ENCODE assay signal across 1 cellular context in the genomic region with DNA sequence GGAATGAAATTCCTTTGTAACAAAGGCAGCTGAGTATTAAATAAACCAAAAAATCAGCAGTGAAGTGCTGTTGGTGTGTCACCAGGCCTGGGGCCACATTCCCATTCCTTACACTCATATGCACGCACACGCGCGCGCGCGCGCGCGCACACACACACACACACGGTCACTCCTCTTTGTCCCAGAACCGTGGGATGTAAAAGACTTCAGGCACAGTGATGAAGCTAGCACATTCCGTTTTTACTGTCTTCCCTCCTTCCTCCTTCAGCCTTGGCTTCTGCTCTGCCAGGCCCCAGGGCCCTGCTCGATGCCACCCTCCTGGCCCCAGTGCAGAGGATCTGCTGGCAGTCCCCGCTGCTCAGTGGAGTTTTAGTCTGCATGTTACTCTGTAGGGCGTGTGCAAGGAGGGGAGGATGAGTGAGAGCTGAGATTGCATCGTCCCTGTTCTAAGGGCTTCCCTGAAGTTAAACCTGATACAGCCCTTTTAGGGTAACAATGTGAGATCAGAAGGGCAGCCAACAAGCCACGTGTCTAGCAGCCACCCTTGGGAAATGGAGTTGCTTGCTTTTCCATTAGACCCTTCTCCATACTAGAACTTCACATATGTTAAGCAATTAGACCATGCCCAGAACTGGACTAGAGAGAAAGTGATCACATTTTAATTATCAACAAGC.
A peak's percentile ranks its signal among the peaks of the same experiment; 100 is the strongest.
TF ChIP-seq lines count a peak whose summit lies in the region.

No MANE protein-coding gene starts in this region.

TF ChIP-seq in HEK293, 187 proteins besides CTCF, POLR2A, EP300 and RAD21 (continued from another document and continues in another):
- TF ChIP-seq, protein P1, sequence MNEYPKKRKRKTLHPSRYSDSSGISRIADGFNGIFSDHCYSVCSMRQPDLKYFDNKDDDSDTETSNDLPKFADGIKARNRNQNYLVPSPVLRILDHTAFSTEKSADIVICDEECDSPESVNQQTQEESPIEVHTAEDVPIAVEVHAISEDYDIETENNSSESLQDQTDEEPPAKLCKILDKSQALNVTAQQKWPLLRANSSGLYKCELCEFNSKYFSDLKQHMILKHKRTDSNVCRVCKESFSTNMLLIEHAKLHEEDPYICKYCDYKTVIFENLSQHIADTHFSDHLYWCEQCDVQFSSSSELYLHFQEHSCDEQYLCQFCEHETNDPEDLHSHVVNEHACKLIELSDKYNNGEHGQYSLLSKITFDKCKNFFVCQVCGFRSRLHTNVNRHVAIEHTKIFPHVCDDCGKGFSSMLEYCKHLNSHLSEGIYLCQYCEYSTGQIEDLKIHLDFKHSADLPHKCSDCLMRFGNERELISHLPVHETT (tag by site-specific recombination; IDR thresholded peaks at IDR 0.05) = no peak
- TF ChIP-seq ZNF629 (tag by site-specific recombination; IDR thresholded peaks at IDR 0.05) (peak; percentile 19; the same call in 1 of the 2 replicates), ZNF621 (tag by site-specific recombination; IDR thresholded peaks at IDR 0.05) (no peak), PRDM1 (tag by site-specific recombination; IDR thresholded peaks at IDR 0.05) (no peak), GLIS2 (tag by site-specific recombination; IDR thresholded peaks at IDR 0.05) (no peak), ZNF112 (tag by site-specific recombination; IDR thresholded peaks at IDR 0.05) (no peak), ZXDB (tag by site-specific recombination; IDR thresholded peaks at IDR 0.05) (no peak), FEZF1 (tag by site-specific recombination; IDR thresholded peaks at IDR 0.05) (no peak), ZNF175 (tag by site-specific recombination; IDR thresholded peaks at IDR 0.05) (no peak), ZSCAN4 (tag by site-specific recombination; IDR thresholded peaks at IDR 0.05) (peak; percentile 25; the same call in 1 of the 2 replicates), ZBTB48 (tag by site-specific recombination; IDR thresholded peaks at IDR 0.05) (peak; percentile 57; the same call in 1 of the 2 replicates), ZNF571 (tag by site-specific recombination; IDR thresholded peaks at IDR 0.05) (no peak), ZNF18 (tag by site-specific recombination; IDR thresholded peaks at IDR 0.05) (no peak), ZBTB26 (tag by site-specific recombination; optimal IDR thresholded peaks at IDR 0.05) (peak; percentile 10), ZNF280D (tag by site-specific recombination; IDR thresholded peaks at IDR 0.05) (no peak), ZNF830 (tag by site-specific recombination; IDR thresholded peaks at IDR 0.05; ENCODE audit: low read depth) (no peak), ZNF600 (tag by site-specific recombination; IDR thresholded peaks at IDR 0.05) (peak; percentile 65), YY2 (tag by site-specific recombination; IDR thresholded peaks at IDR 0.05) (0 out of 2 replicates have a peak, but pooled peaks have one; percentile 21), ZNF623 (tag by site-specific recombination; IDR thresholded peaks at IDR 0.05) (peak; percentile 26; the same call in 1 of the 2 replicates), ZNF248 (tag by site-specific recombination; IDR thresholded peaks at IDR 0.05) (no peak), ZBTB8A (tag by site-specific recombination; IDR thresholded peaks at IDR 0.05) (peak; percentile 87), ZNF366 (tag by site-specific recombination; conservative IDR thresholded peaks at IDR 0.05) (peak; percentile 78; the same call in 1 of the 2 replicates), ZSCAN16 (tag by site-specific recombination; IDR thresholded peaks at IDR 0.05) (0 out of 2 replicates have a peak, but pooled peaks have one; percentile 16), ZBTB49 (tag by site-specific recombination; IDR thresholded peaks at IDR 0.05; ENCODE audit: low read depth) (no peak), ZNF416 (tag by site-specific recombination; IDR thresholded peaks at IDR 0.05) (no peak), ZNF335 (tag by site-specific recombination; conservative IDR thresholded peaks at IDR 0.05) (peak; percentile 15; the same call in 1 of the 2 replicates), ZNF121 (tag by site-specific recombination; IDR thresholded peaks at IDR 0.05) (no peak)
- TF ChIP-seq, protein P2, sequence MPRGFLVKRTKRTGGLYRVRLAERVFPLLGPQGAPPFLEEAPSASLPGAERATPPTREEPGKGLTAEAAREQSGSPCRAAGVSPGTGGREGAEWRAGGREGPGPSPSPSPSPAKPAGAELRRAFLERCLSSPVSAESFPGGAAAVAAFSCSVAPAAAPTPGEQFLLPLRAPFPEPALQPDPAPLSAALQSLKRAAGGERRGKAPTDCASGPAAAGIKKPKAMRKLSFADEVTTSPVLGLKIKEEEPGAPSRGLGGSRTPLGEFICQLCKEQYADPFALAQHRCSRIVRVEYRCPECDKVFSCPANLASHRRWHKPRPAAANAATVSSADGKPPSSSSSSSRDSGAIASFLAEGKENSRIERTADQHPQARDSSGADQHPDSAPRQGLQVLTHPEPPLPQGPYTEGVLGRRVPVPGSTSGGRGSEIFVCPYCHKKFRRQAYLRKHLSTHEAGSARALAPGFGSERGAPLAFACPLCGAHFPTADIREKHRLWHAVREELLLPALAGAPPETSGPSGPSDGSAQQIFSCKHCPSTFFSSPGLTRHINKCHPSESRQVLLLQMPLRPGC (tag by site-specific recombination; IDR thresholded peaks at IDR 0.05) = no peak
- TF ChIP-seq, protein P3, sequence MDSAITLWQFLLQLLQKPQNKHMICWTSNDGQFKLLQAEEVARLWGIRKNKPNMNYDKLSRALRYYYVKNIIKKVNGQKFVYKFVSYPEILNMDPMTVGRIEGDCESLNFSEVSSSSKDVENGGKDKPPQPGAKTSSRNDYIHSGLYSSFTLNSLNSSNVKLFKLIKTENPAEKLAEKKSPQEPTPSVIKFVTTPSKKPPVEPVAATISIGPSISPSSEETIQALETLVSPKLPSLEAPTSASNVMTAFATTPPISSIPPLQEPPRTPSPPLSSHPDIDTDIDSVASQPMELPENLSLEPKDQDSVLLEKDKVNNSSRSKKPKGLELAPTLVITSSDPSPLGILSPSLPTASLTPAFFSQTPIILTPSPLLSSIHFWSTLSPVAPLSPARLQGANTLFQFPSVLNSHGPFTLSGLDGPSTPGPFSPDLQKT (IDR thresholded peaks at IDR 0.05; ENCODE audit: borderline replicate concordance, low read depth, low read length) = no peak
- TF ChIP-seq, protein P4, sequence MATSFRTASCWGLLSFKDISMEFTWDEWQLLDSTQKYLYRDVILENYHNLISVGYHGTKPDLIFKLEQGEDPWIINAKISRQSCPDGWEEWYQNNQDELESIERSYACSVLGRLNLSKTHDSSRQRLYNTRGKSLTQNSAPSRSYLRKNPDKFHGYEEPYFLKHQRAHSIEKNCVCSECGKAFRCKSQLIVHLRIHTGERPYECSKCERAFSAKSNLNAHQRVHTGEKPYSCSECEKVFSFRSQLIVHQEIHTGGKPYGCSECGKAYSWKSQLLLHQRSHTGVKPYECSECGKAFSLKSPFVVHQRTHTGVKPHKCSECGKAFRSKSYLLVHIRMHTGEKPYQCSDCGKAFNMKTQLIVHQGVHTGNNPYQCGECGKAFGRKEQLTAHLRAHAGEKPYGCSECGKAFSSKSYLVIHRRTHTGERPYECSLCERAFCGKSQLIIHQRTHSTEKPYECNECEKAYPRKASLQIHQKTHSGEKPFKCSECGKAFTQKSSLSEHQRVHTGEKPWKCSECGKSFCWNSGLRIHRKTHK (tag by site-specific recombination; IDR thresholded peaks at IDR 0.05) = no peak
- TF ChIP-seq, protein P5, sequence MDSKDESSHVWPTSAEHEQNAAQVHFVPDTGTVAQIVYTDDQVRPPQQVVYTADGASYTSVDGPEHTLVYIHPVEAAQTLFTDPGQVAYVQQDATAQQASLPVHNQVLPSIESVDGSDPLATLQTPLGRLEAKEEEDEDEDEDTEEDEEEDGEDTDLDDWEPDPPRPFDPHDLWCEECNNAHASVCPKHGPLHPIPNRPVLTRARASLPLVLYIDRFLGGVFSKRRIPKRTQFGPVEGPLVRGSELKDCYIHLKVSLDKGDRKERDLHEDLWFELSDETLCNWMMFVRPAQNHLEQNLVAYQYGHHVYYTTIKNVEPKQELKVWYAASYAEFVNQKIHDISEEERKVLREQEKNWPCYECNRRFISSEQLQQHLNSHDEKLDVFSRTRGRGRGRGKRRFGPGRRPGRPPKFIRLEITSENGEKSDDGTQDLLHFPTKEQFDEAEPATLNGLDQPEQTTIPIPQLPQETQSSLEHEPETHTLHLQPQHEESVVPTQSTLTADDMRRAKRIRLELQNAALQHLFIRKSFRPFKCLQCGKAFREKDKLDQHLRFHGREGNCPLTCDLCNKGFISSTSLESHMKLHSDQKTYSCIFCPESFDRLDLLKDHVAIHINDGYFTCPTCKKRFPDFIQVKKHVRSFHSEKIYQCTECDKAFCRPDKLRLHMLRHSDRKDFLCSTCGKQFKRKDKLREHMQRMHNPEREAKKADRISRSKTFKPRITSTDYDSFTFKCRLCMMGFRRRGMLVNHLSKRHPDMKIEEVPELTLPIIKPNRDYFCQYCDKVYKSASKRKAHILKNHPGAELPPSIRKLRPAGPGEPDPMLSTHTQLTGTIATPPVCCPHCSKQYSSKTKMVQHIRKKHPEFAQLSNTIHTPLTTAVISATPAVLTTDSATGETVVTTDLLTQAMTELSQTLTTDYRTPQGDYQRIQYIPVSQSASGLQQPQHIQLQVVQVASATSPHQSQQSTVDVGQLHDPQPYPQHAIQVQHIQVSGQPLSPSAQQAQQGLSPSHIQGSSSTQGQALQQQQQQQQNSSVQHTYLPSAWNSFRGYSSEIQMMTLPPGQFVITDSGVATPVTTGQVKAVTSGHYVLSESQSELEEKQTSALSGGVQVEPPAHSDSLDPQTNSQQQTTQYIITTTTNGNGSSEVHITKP (tag by site-specific recombination; IDR thresholded peaks at IDR 0.05) = peak; percentile 35; the same call in 1 of the 2 replicates
- TF ChIP-seq, protein P6, sequence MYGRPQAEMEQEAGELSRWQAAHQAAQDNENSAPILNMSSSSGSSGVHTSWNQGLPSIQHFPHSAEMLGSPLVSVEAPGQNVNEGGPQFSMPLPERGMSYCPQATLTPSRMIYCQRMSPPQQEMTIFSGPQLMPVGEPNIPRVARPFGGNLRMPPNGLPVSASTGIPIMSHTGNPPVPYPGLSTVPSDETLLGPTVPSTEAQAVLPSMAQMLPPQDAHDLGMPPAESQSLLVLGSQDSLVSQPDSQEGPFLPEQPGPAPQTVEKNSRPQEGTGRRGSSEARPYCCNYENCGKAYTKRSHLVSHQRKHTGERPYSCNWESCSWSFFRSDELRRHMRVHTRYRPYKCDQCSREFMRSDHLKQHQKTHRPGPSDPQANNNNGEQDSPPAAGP (tag by site-specific recombination; IDR thresholded peaks at IDR 0.05) = peak; percentile 91
